In genomic region chr20:13701486-13701885, GRCh38 we compare ENCODE assay signal across 28 cellular contexts.
"Had no signal": no experiment of that assay in that cellular context is flagged by ENCODE, and none has a peak within 500 bp of the region (broad histone marks: within the 10 kb centered on the region; RNA-seq: fewer than 3 reads in every experiment).

No MANE protein-coding gene starts in this region.

- DNase-seq: activated CD4-positive, alpha-beta memory T cell treated with anti-CD3 and anti-CD28 coated beads for 36 hours; activated CD4-positive, alpha-beta T cell treated with anti-CD3 and anti-CD28 coated beads for 36 hours; activated CD4-positive, alpha-beta T cell treated with anti-CD3 and anti-CD28 coated beads, Interleukin-2, amount 10 ng/mL, durations not matched to agents 24 days and 14 days; activated CD4-positive, CD25-positive, alpha-beta regulatory T cell; activated CD4-positive, CD25-positive, alpha-beta regulatory T cell treated with anti-CD3 and anti-CD28 coated beads, Interleukin-2, amount 50 U/mL, for 72 hours; activated CD8-positive, alpha-beta memory T cell treated with anti-CD3 and anti-CD28 coated beads, Interleukin-2, amount 50 U/mL, for 48 hours; activated CD8-positive, alpha-beta T cell treated with anti-CD3 and anti-CD28 coated beads, Interleukin-2, amount 10 ng/mL, durations not matched to agents 7 days and 5 days; activated gamma-delta T cell; activated naive CD4-positive, alpha-beta T cell; activated naive CD4-positive, alpha-beta T cell treated with anti-CD3 and anti-CD28 coated beads, Interleukin-2, amount 10 ng/mL, durations not matched to agents 7 days and 5 days; activated naive CD8-positive, alpha-beta T cell treated with anti-CD3 and anti-CD28 coated beads, Interleukin-2, amount 10 ng/mL, durations not matched to agents 7 days and 5 days; activated T-cell treated with anti-CD3 and anti-CD28 coated beads for 4 hours; activated T-cell treated with anti-CD3 and anti-CD28 coated beads, Interleukin-2, amount 50 U/mL, for 24 hours; activated T-cell treated with anti-CD3 and anti-CD28 coated beads, Interleukin-2, amount 50 U/mL, for 72 hours; body of pancreas; central memory CD4-positive, alpha-beta T cell; cerebellar nuclear complex; colonic mucosa; effector CD8-positive, alpha-beta T cell; esophagus squamous epithelium; foreskin melanocyte; head of caudate nucleus; hypothalamus; T-helper 17 cell; T1000 had no signal

- H3K9me3 ChIP-seq: body of pancreas, colonic mucosa, esophagus squamous epithelium had no signal

- ATAC-seq: activated CD4-positive, alpha-beta T cell treated with anti-CD3 and anti-CD28 coated beads for 36 hours; activated CD8-positive, alpha-beta T cell treated with anti-CD3 and anti-CD28 coated beads, Interleukin-2, amount 10 ng/mL, durations not matched to agents 7 days and 5 days; activated naive CD4-positive, alpha-beta T cell treated with anti-CD3 and anti-CD28 coated beads, Interleukin-2, amount 50 U/mL, for 72 hours; activated T-cell treated with anti-CD3 and anti-CD28 coated beads, Interleukin-2, amount 50 U/mL, for 72 hours; body of pancreas; T-helper 17 cell had no signal

- H3K4me3 ChIP-seq: body of pancreas, cardiac muscle cell, colonic mucosa, esophagus squamous epithelium had no signal

- H3K36me3 ChIP-seq: cardiac muscle cell, colonic mucosa, esophagus squamous epithelium had no signal

- H3K27me3 ChIP-seq: body of pancreas, cardiac muscle cell, colonic mucosa, esophagus squamous epithelium had no signal

- H3K4me1 ChIP-seq: body of pancreas, colonic mucosa, esophagus squamous epithelium had no signal

- H3K27ac ChIP-seq: body of pancreas, cardiac muscle cell, colonic mucosa, epithelial cell of prostate, esophagus squamous epithelium had no signal
